In the genomic region with DNA sequence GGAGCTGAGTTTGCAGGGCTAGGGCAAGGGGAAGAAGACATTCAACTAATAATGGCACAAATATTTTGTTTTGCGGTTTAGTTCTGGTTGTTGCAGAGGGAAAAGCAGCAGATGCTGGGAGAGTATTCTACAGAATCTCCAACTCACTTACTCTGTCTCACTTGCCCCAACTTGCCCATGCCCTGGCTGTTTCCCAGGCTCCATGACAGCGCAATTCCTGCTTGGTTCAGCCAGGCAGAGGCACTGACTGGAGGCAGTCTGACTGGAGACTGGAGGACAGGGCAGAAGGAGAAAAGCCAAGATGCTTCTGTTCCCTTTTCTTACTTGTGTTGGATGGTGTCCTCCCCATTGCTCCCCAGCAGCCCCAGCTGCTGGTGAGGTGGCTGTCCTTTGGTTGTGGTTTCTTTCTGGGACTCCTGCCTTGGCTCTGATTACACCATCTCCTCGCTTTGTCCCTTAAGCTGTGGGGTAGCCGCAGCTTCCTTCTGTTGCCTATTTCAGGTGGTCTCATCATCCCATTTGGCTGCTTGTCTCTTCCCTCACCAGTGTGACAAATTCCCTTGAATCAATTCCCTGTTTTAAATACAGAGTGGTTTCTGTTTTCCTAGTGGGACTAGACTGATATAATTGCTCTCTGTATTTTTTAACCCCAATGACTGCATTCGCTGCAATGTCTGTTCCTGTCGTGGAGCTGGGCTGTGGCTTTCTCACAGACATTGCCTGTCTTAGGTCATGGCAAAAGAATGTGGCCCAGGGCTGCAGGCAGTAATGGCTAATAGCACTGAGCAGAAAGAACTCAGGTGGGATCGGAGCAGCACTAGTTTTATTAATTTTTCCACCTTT, we compare ENCODE assay signal across 10 cellular contexts. TPM values are rescaled to one million over a fixed set of nuclear protein-coding genes. Genes with fewer than 3 reads are reported as not detected.
DNase-seq lines count a peak whose midpoint lies in the region; ATAC-seq and TF ChIP-seq lines count a peak whose summit lies in the region.
"Had no signal": no experiment of that assay in that cellular context is flagged by ENCODE, and none has a peak within 500 bp of the region (broad histone marks: within the 10 kb centered on the region; RNA-seq: fewer than 3 reads in every experiment).

No MANE protein-coding gene starts in this region.

- DNase-seq in Right ventricle myocardium superior (no peak), Right ventricle myocardium inferior (ENCODE audit: missing footprints) (no peak), SKM-1 (lab: John Stamatoyannopoulos, UW; ENCODE audit: unreplicated experiment) (peak; percentile 48), glutamatergic neuron (no peak), type B pancreatic cell (ENCODE audit: extremely low spot score, unreplicated experiment) (no peak), T-helper 1 cell (no peak)
- DNase-seq: activated CD8-positive, alpha-beta memory T cell treated with anti-CD3 and anti-CD28 coated beads, Interleukin-2, amount 50 U/mL, for 48 hours; posterior cingulate gyrus had no signal

- ATAC-seq in Right ventricle myocardium superior (ENCODE audit: poor library complexity) (peak; percentile 63), Right ventricle myocardium inferior (no peak), GM18870 (IDR thresholded peaks at IDR 0.05; ENCODE audit: unreplicated experiment) (no peak), HG03135 (IDR thresholded peaks at IDR 0.05; ENCODE audit: unreplicated experiment) (no peak)

- H3K9me3 Mint-ChIP-seq in glutamatergic neuron (ENCODE audit: unreplicated experiment) = no peaks in the 10 kb centered on the region
- peaks cover 6% of the 10 kb centered on the region for H3K9me3 Mint-ChIP-seq in type B pancreatic cell

- H3K27me3 Mint-ChIP-seq in glutamatergic neuron (ENCODE audit: unreplicated experiment) = peaks cover 6% of the 10 kb centered on the region
- H3K27me3 Mint-ChIP-seq in type B pancreatic cell = peaks cover 3% of the 10 kb centered on the region

- peaks cover 14% of the 10 kb centered on the region for H3K4me1 Mint-ChIP-seq in glutamatergic neuron (ENCODE audit: low read depth, unreplicated experiment)
- H3K4me1 Mint-ChIP-seq in type B pancreatic cell (ENCODE audit: unreplicated experiment) = peaks cover 33% of the 10 kb centered on the region

- peaks cover 4% of the 10 kb centered on the region for H3K36me3 Mint-ChIP-seq in glutamatergic neuron (ENCODE audit: unreplicated experiment)
- no peaks in the 10 kb centered on the region for H3K36me3 Mint-ChIP-seq in type B pancreatic cell

- intact Hi-C loops in Right ventricle myocardium superior (cut with DNase I) (no loop called here), Right ventricle myocardium inferior (cut with DNase I) (no loop called here)

- no peak for TF ChIP-seq CTCF in glutamatergic neuron (IDR thresholded peaks at IDR 0.05; ENCODE audit: partially characterized antibody, unreplicated experiment)
- TF ChIP-seq CTCF in type B pancreatic cell (conservative IDR thresholded peaks at IDR 0.05) = no peak

- H3K4me3 Mint-ChIP-seq in glutamatergic neuron (ENCODE audit: unreplicated experiment) = no peak overlapping the region
- peak overlapping the region; percentile 42 for H3K4me3 Mint-ChIP-seq in type B pancreatic cell

- peak overlapping the region; percentile 6 for H3K27ac Mint-ChIP-seq in glutamatergic neuron (ENCODE audit: unreplicated experiment)
- H3K27ac Mint-ChIP-seq in type B pancreatic cell = peak overlapping the region; percentile 81

RNA-seq across cellular contexts. Expression of a gene that starts 24.2 kb away (rescaled TPM):
- total RNA-seq in Right ventricle myocardium superior (5.4 TPM), Right ventricle myocardium inferior (3.7 TPM), glutamatergic neuron (ENCODE audit: unreplicated experiment) (24.8 TPM), type B pancreatic cell (ENCODE audit: low replicate concordance) (2.7 and 15.7 TPM in 2 replicates)
